In the genomic region with DNA sequence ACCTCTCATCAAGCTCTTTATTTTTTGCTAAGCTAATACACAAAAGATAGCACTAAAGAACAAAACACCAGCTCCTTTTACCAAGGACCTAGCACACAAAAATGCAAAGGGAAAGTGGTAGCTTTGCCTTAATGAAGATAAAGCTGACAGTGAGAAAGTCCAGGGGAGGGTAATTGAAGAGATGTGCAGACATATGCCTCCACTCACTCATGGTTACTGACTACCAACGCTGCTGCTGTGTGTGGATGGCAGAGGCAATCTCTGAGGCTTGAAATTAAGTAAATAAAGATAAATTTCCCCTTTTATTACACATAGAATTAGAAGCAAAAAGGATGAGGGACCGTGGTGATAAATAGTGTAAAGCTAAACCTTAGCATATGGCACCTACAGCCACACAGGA, we compare ENCODE assay signal across 29 cellular contexts.
DNase-seq lines count a peak whose midpoint lies in the region; ATAC-seq, FAIRE-seq and TF ChIP-seq lines count a peak whose summit lies in the region.
"Had no signal": no experiment of that assay in that cellular context is flagged by ENCODE, and none has a peak within 500 bp of the region (broad histone marks: within the 10 kb centered on the region; RNA-seq: fewer than 3 reads in every experiment).

No MANE protein-coding gene starts in this region.

- TF ChIP-seq CTCF in endothelial cell of umbilical vein (IDR thresholded peaks at IDR 0.05; ENCODE audit: extremely low read depth in 1 of 2, insufficient read depth in 1 of 2, low read depth in 1 of 2, low read length in 2 of 2), result no peak

- H3K14ac ChIP-seq in neuronal stem cell (ENCODE audit: low read length), result no peak overlapping the region

- WGBS in neuronal stem cell (ENCODE audit: extremely low coverage in 2 of 2, insufficient read length in 2 of 2, insufficient replicate concordance in 1 of 2), 2 donors, result no CpG with 5 or more reads among the region's 2 CpGs

- POLR2A ChIA-PET in endothelial cell of umbilical vein (lab: Charles Lee) (no interaction called here), T-cell (lab: Charles Lee) (no interaction called here)

- H3K4me2 ChIP-seq in endothelial cell of umbilical vein (ENCODE audit: insufficient read depth, low read length), result no peak overlapping the region
- H3K4me2 ChIP-seq in neuronal stem cell (ENCODE audit: insufficient read depth, low read length, poor library complexity, severe bottlenecking), result no peak overlapping the region
- H3K4me2 ChIP-seq: KMS-11 had no signal

- FAIRE-seq in endothelial cell of umbilical vein (lab: Jason Lieb, UNC), result no peak
- FAIRE-seq: H54 had no signal

- DNase-seq in DMS53 (lab: John Stamatoyannopoulos, UW) (peak; percentile 19), DMS53 treated with DMSO at 0.1 percent for 48 hours (lab: John Stamatoyannopoulos, UW; ENCODE audit: unreplicated experiment) (no peak), NCI-H69 (lab: John Stamatoyannopoulos, UW) (peak; percentile 42), endothelial cell of umbilical vein (ENCODE audit: low read depth, low spot score) (no peak), neuronal stem cell (ENCODE audit: low spot score) (no peak), T-cell (no peak)
- DNase-seq: 8988T; activated CD4-positive, alpha-beta T cell treated with anti-CD3 and anti-CD28 coated beads for 48 hours; activated naive CD4-positive, alpha-beta T cell treated with anti-CD3 and anti-CD28 coated beads, Interleukin-2, amount 50 U/mL, for 16 hours; amniotic stem cell; Caco-2; DND-41; gastrocnemius medialis; GF-D8; hypothalamus; left colon; NCI-H2081 treated with DMSO at 0.1 percent for 48 hours; NCI-H446 treated with DMSO at 0.1 percent for 48 hours; stimulated activated naive CD4-positive, alpha-beta T cell; SW 1271; upper lobe of right lung had no signal

- H4K20me1 ChIP-seq in endothelial cell of umbilical vein (replicated peaks; ENCODE audit: control insufficient read depth, extremely low read depth, insufficient read depth, low read length), result no peaks in the 10 kb centered on the region

- no peaks in the 10 kb centered on the region for H3K4me1 Mint-ChIP-seq in T-cell

- H3K27ac ChIP-seq in endothelial cell of umbilical vein (ENCODE audit: insufficient read depth, low read depth, low read length) (no peak overlapping the region), neuronal stem cell (replicated peaks; ENCODE audit: low read length) (no peak overlapping the region)
- H3K27ac ChIP-seq: gastrocnemius medialis, KMS-11, skin epidermis, suprapubic skin, upper lobe of right lung had no signal

- no peak overlapping the region for H2AK5ac ChIP-seq in neuronal stem cell (ENCODE audit: low read depth, low read length)

- dilution Hi-C loops in endothelial cell of umbilical vein (cut with MboI; ENCODE audit: extremely low pct_ligation_motif_present, low sequenced_read_pairs), result no loop called here

- H3K27me3 Mint-ChIP-seq in T-cell, result no peaks in the 10 kb centered on the region

- intact Hi-C loops in endothelial cell of umbilical vein (cut with micrococcal nuclease), result no loop called here

- H3K9ac ChIP-seq in endothelial cell of umbilical vein (replicated peaks; ENCODE audit: extremely low read depth, insufficient read depth, low read length) (no peak overlapping the region), neuronal stem cell (ENCODE audit: low read depth, low read length, poor library complexity) (no peak overlapping the region)
- H3K9ac ChIP-seq: KMS-11 had no signal

- no peak overlapping the region for H3K4me3 Mint-ChIP-seq in T-cell
- H3K4me3 Mint-ChIP-seq: CD14-positive monocyte had no signal

- H2BK5ac ChIP-seq in neuronal stem cell (ENCODE audit: low read length), result no peak overlapping the region

- H3K36me3 Mint-ChIP-seq in T-cell, result no peaks in the 10 kb centered on the region
- H3K36me3 Mint-ChIP-seq: CD14-positive monocyte had no signal

- no peak overlapping the region for H3K27ac Mint-ChIP-seq in T-cell
- H3K27ac Mint-ChIP-seq: activated T-helper 2 cell treated with anti-CD3 and anti-CD28 coated beads, Interferon-gamma antibody, Interleukin-2, Interleukin-4, amounts not matched to agents 10 μg/mL and 5 μg/mL and 100 μg/mL, durations not matched to agents 14 hours and 24 hours and 36 hours; CD14-positive monocyte had no signal

- BruUV-seq in endothelial cell of umbilical vein (replicated peaks; lab: Mats Ljungman, UMichigan), result no TSS peak

- no peaks in the 10 kb centered on the region for H3K27me3 ChIP-seq in endothelial cell of umbilical vein (ENCODE audit: control insufficient read depth in 2 of 2, insufficient read depth in 2 of 2, low read length in 2 of 2)
- no peaks in the 10 kb centered on the region for H3K27me3 ChIP-seq in neuronal stem cell (ENCODE audit: control insufficient read depth in 3 of 3, insufficient read depth in 3 of 3, low read depth in 1 of 3, low read length in 3 of 3)
- H3K27me3 ChIP-seq: gastrocnemius medialis, suprapubic skin, upper lobe of right lung had no signal

- H3K23ac ChIP-seq in neuronal stem cell (ENCODE audit: low read depth, low read length, poor library complexity), result no peak overlapping the region

- H3K4me1 ChIP-seq in endothelial cell of umbilical vein (ENCODE audit: control insufficient read depth, extremely low read depth, insufficient read depth, low read length), result peaks cover 10% of the 10 kb centered on the region
- H3K4me1 ChIP-seq in neuronal stem cell (ENCODE audit: control insufficient read depth in 2 of 2, insufficient read depth in 1 of 2, low read depth in 1 of 2, low read length in 2 of 2), result peaks cover 8 to 14% of the 10 kb centered on the region in 2 donors
- H3K4me1 ChIP-seq: Caco-2, gastrocnemius medialis, upper lobe of right lung had no signal

- no peak overlapping the region for H2BK120ac ChIP-seq in neuronal stem cell (ENCODE audit: low read depth, low read length)

- H3K9me3 Mint-ChIP-seq in T-cell, result peaks cover 0 to 13% (median 0%) of the 10 kb centered on the region in 3 donors
- H3K9me3 Mint-ChIP-seq: CD14-positive monocyte had no signal

- H3K4me3 ChIP-seq in endothelial cell of umbilical vein (replicated peaks in 1 of 3; ENCODE audit: insufficient read depth in 1 of 3, low read depth in 1 of 3, low read length in 3 of 3) (no peak overlapping the region), neuronal stem cell (ENCODE audit: low read length in 2 of 2) (no peak overlapping the region)
- H3K4me3 ChIP-seq: gastrocnemius medialis, skin epidermis, suprapubic skin, upper lobe of right lung had no signal

- no peak overlapping the region for H2BK15ac ChIP-seq in neuronal stem cell (ENCODE audit: low read length)

- TF ChIP-seq POLR2A in endothelial cell of umbilical vein (IDR thresholded peaks at IDR 0.05; ENCODE audit: low read depth, low read length), result no peak

- no peak overlapping the region for H4K91ac ChIP-seq in neuronal stem cell (ENCODE audit: low read depth, low read length, poor library complexity)

- peak overlapping the region; percentile 31 for H2AFZ ChIP-seq in endothelial cell of umbilical vein (ENCODE audit: low read depth, low read length)
- peak overlapping the region; percentile 50 for H2AFZ ChIP-seq in neuronal stem cell (ENCODE audit: low read length)

- no peaks in the 10 kb centered on the region for H3K79me1 ChIP-seq in neuronal stem cell (ENCODE audit: low read depth, low read length)

- no peak for ATAC-seq in T-cell (replicated peaks in 1 of 4)
- no peak for ATAC-seq in HG02973 (IDR thresholded peaks at IDR 0.05; ENCODE audit: unreplicated experiment)
- ATAC-seq in GM21390 (IDR thresholded peaks at IDR 0.05; ENCODE audit: unreplicated experiment), result no peak
- ATAC-seq: gastrocnemius medialis, left colon, upper lobe of right lung had no signal

- CTCF ChIA-PET in endothelial cell of umbilical vein (lab: Charles Lee), result no interaction called here
- CTCF ChIA-PET in T-cell (lab: Charles Lee), result no interaction called here

- H3K9me1 ChIP-seq in endothelial cell of umbilical vein (replicated peaks; ENCODE audit: control insufficient read depth, extremely low read depth, insufficient read depth, low read length), result no peaks in the 10 kb centered on the region

- H3K4ac ChIP-seq in neuronal stem cell (ENCODE audit: low read length), result no peak overlapping the region

- H3K79me2 ChIP-seq in endothelial cell of umbilical vein (ENCODE audit: control insufficient read depth, insufficient read depth, low read length), result no peaks in the 10 kb centered on the region

- H4K8ac ChIP-seq in neuronal stem cell (ENCODE audit: low read depth, low read length), result no peak overlapping the region

- no peak overlapping the region for H3K18ac ChIP-seq in neuronal stem cell (ENCODE audit: low read length)

- no peak overlapping the region for H2BK12ac ChIP-seq in neuronal stem cell (ENCODE audit: low read length)

- no peaks in the 10 kb centered on the region for H3K9me3 ChIP-seq in endothelial cell of umbilical vein (replicated peaks; ENCODE audit: control insufficient read depth, insufficient read depth, low read length)
- H3K9me3 ChIP-seq in neuronal stem cell (replicated peaks in 1 of 2; ENCODE audit: control insufficient read depth in 2 of 2, insufficient read depth in 1 of 2, low read depth in 1 of 2, low read length in 2 of 2), result no peaks in the 10 kb centered on the region
- H3K9me3 ChIP-seq: Caco-2, gastrocnemius medialis, suprapubic skin, upper lobe of right lung had no signal

- H3K36me3 ChIP-seq in endothelial cell of umbilical vein (ENCODE audit: control insufficient read depth in 2 of 2, extremely low read depth in 1 of 2, insufficient read depth in 2 of 2, low read length in 2 of 2) (no peaks in the 10 kb centered on the region), neuronal stem cell (replicated peaks in 1 of 2; ENCODE audit: control insufficient read depth in 2 of 2, insufficient read depth in 2 of 2, low read length in 2 of 2) (no peaks in the 10 kb centered on the region)
- H3K36me3 ChIP-seq: gastrocnemius medialis, suprapubic skin, upper lobe of right lung had no signal

TF ChIP-seq in endothelial cell of umbilical vein, 7 proteins besides CTCF, POLR2A, EP300 and RAD21:
- TF ChIP-seq POLR2AphosphoS5 (IDR thresholded peaks at IDR 0.05; ENCODE audit: insufficient read depth, low read depth, low read length) (no peak), EZH2 (IDR thresholded peaks at IDR 0.05; ENCODE audit: borderline replicate concordance, low read depth, low read length, severe bottlenecking) (no peak), GATA2 (IDR thresholded peaks at IDR 0.05; ENCODE audit: insufficient read depth, insufficient read length, low read depth, low read length) (no peak), JUN (IDR thresholded peaks at IDR 0.05; ENCODE audit: borderline replicate concordance, insufficient read depth, insufficient read length, low read depth) (no peak), FOS (IDR thresholded peaks at IDR 0.05; ENCODE audit: borderline replicate concordance, insufficient read depth, low read length) (no peak), MYC (IDR thresholded peaks at IDR 0.05; ENCODE audit: low read depth, low read length) (no peak)
- TF ChIP-seq, protein P1, sequence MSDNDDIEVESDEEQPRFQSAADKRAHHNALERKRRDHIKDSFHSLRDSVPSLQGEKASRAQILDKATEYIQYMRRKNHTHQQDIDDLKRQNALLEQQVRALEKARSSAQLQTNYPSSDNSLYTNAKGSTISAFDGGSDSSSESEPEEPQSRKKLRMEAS (IDR thresholded peaks at IDR 0.05; ENCODE audit: insufficient read depth, insufficient read length), result no peak

Comparison
In these comparisons a context has a peak if more than half of its experiments do, and no peak if none do; other contexts are left out.
1. DNase-seq: peak in DMS53 (single experiment) and NCI-H69 (single experiment); none in DMS53 treated with DMSO at 0.1 percent for 48 hours (single experiment), endothelial cell of umbilical vein (single experiment), neuronal stem cell (single experiment) and T-cell (0 of 34).